ENCODE assay signal across 1 cellular context in the genomic region with DNA sequence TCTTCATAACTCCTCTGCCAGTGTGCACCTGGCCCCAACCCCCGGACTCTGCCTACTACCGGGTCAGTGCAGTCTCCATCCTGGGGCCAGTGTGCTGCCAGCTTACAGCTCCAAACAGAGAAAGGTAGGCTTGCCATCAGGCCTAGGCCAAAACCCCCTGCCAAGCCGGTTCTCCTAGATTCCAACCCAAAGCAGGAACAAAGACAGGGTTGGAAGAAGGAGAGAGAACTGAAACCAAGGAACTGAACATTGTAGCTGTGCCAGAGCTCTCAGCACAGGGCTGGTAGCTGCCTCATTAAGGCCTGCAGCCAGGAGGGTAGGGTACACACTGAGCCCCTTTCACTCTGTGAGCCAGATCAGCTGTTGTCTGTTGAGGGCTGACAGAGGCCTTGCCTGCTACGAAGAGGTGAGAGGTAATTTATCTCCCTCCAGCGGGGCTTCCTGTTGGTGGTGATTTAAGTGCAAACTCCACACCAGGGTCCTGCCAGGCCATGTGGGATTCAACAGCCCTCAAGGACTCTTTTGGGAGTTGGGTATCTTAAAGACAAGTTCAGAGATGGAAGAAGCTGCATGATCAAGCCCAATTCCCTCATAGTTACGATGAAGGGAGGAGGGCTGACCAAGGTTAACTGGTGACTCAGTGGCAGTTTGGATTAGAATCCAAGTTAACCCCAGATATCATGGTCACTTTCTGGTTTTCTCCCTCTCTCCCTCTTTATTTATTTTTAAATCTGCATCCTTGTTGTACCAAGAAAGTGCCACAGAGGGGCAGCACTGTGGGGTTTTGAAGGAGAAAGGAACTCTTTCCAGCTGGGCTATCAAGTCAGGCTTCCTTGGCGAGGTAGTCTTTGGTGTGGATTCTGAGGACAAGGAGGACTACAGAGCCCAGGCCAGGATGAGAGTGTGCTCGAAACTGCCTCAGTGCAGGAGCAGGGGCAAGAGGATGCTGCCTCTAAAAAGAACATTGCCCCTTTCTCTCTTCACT.
TF ChIP-seq lines count a peak whose summit lies in the region.

No MANE protein-coding gene starts in this region.

TF ChIP-seq in HepG2, 621 proteins besides CTCF, POLR2A, EP300 and RAD21 (continued from another document):
- TF ChIP-seq NFKBIZ (CRISPR knock-in tag; IDR thresholded peaks at IDR 0.05) (no peak), RAD51 (IDR thresholded peaks at IDR 0.05; ENCODE audit: borderline replicate concordance) (no peak)
